ENCODE assay signal across 8 cellular contexts in the genomic region with DNA sequence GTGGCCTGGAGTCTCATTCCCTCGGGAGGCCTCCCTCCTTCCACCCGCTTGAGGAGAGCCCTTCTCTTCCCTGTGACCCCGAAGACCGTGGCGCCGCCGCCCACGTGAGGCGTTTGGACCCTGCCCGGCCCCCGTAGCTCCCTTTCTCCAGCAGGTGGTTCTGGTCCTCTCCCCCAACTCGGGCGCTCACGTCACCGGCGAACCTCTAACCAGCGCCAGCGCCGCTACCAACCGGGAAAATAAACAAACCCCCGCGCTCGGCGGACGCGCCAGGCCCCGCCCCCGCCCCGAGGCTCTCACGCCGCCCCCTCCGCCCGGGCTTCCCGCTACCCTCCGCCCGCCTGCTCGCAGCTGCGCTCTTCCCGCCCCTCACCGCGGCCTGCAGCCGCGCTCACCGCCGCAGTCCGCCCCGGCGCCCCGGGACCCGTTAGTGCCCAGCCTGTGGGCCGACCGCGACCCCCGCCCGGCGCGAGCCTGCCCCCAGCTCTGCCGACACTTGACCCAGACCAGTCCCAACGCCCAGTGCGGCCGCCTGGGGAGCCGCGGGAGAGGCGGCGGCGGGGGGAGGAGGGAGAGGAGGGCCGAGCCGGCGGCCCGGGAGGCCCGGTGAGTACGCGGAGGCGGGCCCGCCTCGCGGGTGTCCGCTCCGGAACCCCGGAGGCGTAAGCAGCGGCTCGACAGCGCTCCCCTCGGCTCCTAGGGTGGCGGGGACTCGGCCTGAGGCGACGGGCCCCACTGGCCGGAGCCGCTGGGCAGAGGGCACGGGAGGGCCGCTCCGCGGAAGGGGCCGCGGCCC.
DNase-seq lines count a peak whose midpoint lies in the region; ATAC-seq and TF ChIP-seq lines count a peak whose summit lies in the region.
"Not testable (repeated sequence)": the region's sequence is repeated elsewhere in the genome, so short reads cannot be mapped to it uniquely, and the experiment has no call there.

No MANE protein-coding gene starts in this region.

- TF ChIP-seq EP300 in upper lobe of left lung (IDR thresholded peaks at IDR 0.05): not testable (repeated sequence)

- TF ChIP-seq CTCF in GM12875 (IDR thresholded peaks at IDR 0.05; ENCODE audit: borderline replicate concordance, insufficient read depth, low read depth, low read length) (peak; percentile 36), upper lobe of left lung (IDR thresholded peaks at IDR 0.05) (peak in 3 of 6 experiments; percentile 17 to 36 (median 28))
- TF ChIP-seq CTCF in right atrium auricular region (IDR thresholded peaks at IDR 0.05); prostate gland (IDR thresholded peaks at IDR 0.05): not testable (repeated sequence)

- peak overlapping the region; percentile 28 for H3K27ac Mint-ChIP-seq in T-helper 1 cell treated with Interleukin-12 subunit alpha and Interleukin-12 subunit beta and Interleukin-4 antibody, amounts not matched to agents 30 μg/mL and 1 μg/mL, for 36 hours

- peak overlapping the region; percentile 77 for H3K4me3 Mint-ChIP-seq in T-helper 1 cell treated with Interleukin-12 subunit alpha and Interleukin-12 subunit beta and Interleukin-4 antibody, amounts not matched to agents 30 μg/mL and 1 μg/mL, for 36 hours

- H3K4me3 ChIP-seq in GM12875 (ENCODE audit: low read depth, low read length): peak overlapping the region; percentile 72
- peak overlapping the region; percentile 59 to 89 for H3K4me3 ChIP-seq in right atrium auricular region
- peak overlapping the region; percentile 76 to 78 for H3K4me3 ChIP-seq in prostate gland
- H3K4me3 ChIP-seq in upper lobe of left lung: peak overlapping the region; percentile 67 to 81 (median 76)

- WGBS in prostate gland: under 1% methylated on average over 43 of the region's 97 CpGs
- 0% methylated on average over 23 of the region's 97 CpGs; no CpG with 5 or more reads in 1 of the 2 donors for WGBS in upper lobe of left lung, 2 donors

- not testable (repeated sequence) for H3K9me3 ChIP-seq in right atrium auricular region, prostate gland, upper lobe of left lung

- peaks cover 11% of the 10 kb centered on the region for H3K36me3 ChIP-seq in right atrium auricular region
- not testable (repeated sequence) for H3K36me3 ChIP-seq in prostate gland
- peaks cover 0 to 11% (median 7%) of the 10 kb centered on the region in 4 donors for H3K36me3 ChIP-seq in upper lobe of left lung

- DNase-seq in NCI-H1092 (lab: John Stamatoyannopoulos, UW) (peak; percentile 54), amygdala (lab: John Stamatoyannopoulos, UW) (peak; percentile 31 to 87 (median 74)), right atrium auricular region (ENCODE audit: low spot score) (peak; percentile 82), prostate gland (ENCODE audit: low spot score) (peak; percentile 58), upper lobe of left lung (peak; percentile 79 to 95)

- peak overlapping the region; percentile 94 to 96 for H3K27ac ChIP-seq in right atrium auricular region
- peak overlapping the region; percentile 92 to 94 for H3K27ac ChIP-seq in prostate gland
- H3K27ac ChIP-seq in upper lobe of left lung: peak overlapping the region; percentile 88 to 96 (median 92)

- ATAC-seq in HG02642 (IDR thresholded peaks at IDR 0.05; ENCODE audit: poor library complexity, unreplicated experiment): peak; percentile 82
- peak; percentile 90 to 97 for ATAC-seq in upper lobe of left lung (ENCODE audit: low FRiP score in 2 of 2)

- not testable (repeated sequence) for H3K27me3 ChIP-seq in right atrium auricular region; prostate gland (replicated peaks; ENCODE audit: insufficient read depth); upper lobe of left lung

- intact Hi-C loops in prostate gland (cut with DNase I): not testable (repeated sequence)

- peaks cover 11% of the 10 kb centered on the region for H3K4me1 Mint-ChIP-seq in T-helper 1 cell treated with Interleukin-12 subunit alpha and Interleukin-12 subunit beta and Interleukin-4 antibody, amounts not matched to agents 30 μg/mL and 1 μg/mL, for 36 hours (ENCODE audit: low read depth)

- not testable (repeated sequence) for TF ChIP-seq POLR2A in prostate gland (IDR thresholded peaks at IDR 0.05)
- TF ChIP-seq POLR2A in upper lobe of left lung (IDR thresholded peaks at IDR 0.05): peak in 2 of 4 donors; percentile 37 to 67

- H3K9me3 Mint-ChIP-seq in T-helper 1 cell treated with Interleukin-12 subunit alpha and Interleukin-12 subunit beta and Interleukin-4 antibody, amounts not matched to agents 30 μg/mL and 1 μg/mL, for 36 hours: not testable (repeated sequence)

- not testable (repeated sequence) for H3K27me3 Mint-ChIP-seq in T-helper 1 cell treated with Interleukin-12 subunit alpha and Interleukin-12 subunit beta and Interleukin-4 antibody, amounts not matched to agents 30 μg/mL and 1 μg/mL, for 36 hours (ENCODE audit: low read depth)

- H3K4me1 ChIP-seq in right atrium auricular region (peaks cover 0 to 10% of the 10 kb centered on the region in 2 donors), upper lobe of left lung (peaks cover 12 to 14% (median 13%) of the 10 kb centered on the region in 4 donors)
- H3K4me1 ChIP-seq in prostate gland (replicated peaks): not testable (repeated sequence)

- not testable (repeated sequence) for H3K36me3 Mint-ChIP-seq in T-helper 1 cell treated with Interleukin-12 subunit alpha and Interleukin-12 subunit beta and Interleukin-4 antibody, amounts not matched to agents 30 μg/mL and 1 μg/mL, for 36 hours (ENCODE audit: low read depth)

Comparison
In these comparisons a context has a peak if more than half of its experiments do, and no peak if none do; other contexts are left out.
1. Peak in every context shown above with its lines: DNase-seq, ATAC-seq, H3K4me3 ChIP-seq and H3K27ac ChIP-seq.